ENCODE assay signal across 8 cellular contexts in the genomic region with DNA sequence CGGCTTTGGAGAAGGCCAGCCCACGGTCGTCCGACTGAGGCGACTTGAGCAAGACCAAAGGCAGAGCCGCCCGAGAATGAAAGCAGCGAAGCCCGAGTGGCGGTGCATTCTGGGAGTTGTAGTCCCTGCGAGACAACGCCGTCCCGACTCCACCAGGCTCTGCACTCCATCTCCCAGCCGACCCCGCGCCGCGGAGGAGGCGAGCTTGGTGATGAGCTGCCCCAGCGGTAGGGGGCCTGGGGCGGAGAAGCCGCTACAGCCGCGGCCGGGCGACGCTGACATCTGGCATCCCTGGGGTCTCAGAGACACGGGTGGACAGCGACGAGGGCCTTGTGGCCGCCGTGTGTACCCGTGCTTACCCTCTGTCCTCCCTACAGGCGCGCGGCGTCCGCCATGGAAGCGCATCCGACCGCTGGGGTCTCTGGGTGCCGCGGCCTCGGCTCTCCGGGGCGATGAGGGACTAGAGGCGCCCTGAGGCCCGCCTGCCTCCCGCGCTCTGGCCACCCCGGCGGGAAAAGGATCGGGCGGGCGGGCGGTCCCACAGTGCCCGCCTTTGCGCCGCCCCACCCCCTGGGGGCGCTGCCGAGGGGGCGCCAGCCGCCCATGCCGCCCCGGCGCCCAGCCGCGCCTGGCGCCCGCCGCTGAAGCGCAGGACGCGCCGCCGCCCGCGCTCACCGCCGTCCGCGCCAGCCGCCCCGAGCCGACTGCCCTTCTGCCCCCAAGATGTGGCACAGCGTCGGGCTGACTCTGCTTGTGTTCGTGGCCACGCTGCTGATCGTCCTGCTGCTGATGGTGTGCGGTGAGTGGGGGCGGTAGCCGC. TPM values are rescaled to one million over a fixed set of nuclear protein-coding genes. Genes with fewer than 3 reads are reported as not detected.
DNase-seq lines count a peak whose midpoint lies in the region; ATAC-seq and TF ChIP-seq lines count a peak whose summit lies in the region.

SMIM13 (plus strand) TSS at position 244 of the 820 bp plus-strand sequence; CDS start at position 724, 480 bp downstream.

- ATAC-seq in CD4-positive, CD25-positive, alpha-beta regulatory T cell (ENCODE audit: low read depth in 2 of 2) = peak; percentile 95 to 96
- peak; percentile 90 for ATAC-seq in GM19395 (IDR thresholded peaks at IDR 0.05; ENCODE audit: unreplicated experiment)
- ATAC-seq in HG03565 (IDR thresholded peaks at IDR 0.05; ENCODE audit: unreplicated experiment) = peak; percentile 85
- ATAC-seq in left lung = peak; percentile 98

- intact Hi-C loops in dendritic cell treated with granulocyte-macrophage colony-stimulating factor and Interleukin-4, amounts not matched to agents 40 ng/mL and 50 ng/mL, for 4 days (cut with micrococcal nuclease) = no loop called here
- intact Hi-C loops in left lung (cut with DNase I) = no loop called here

- H3K27ac ChIP-seq in CD4-positive, CD25-positive, alpha-beta regulatory T cell (ENCODE audit: insufficient read depth, low read length, poor library complexity, severe bottlenecking) = peak within 1 kb of the TSS; percentile 93
- H3K27ac ChIP-seq in left lung = peak within 1 kb of the TSS; percentile 97

- TF ChIP-seq CTCF in left lung (IDR thresholded peaks at IDR 0.05) = peak; percentile 58 to 61

- no peaks in the 10 kb centered on the region for H3K9me3 Mint-ChIP-seq in CD4-positive, CD25-positive, alpha-beta regulatory T cell
- no peaks in the 10 kb centered on the region for H3K9me3 Mint-ChIP-seq in dendritic cell treated with granulocyte-macrophage colony-stimulating factor and Interleukin-4, amounts not matched to agents 40 ng/mL and 50 ng/mL, for 4 days

- peaks cover 27% of the 10 kb centered on the region for H3K4me1 ChIP-seq in CD4-positive, CD25-positive, alpha-beta regulatory T cell (ENCODE audit: control insufficient read depth, insufficient read depth, low read length, poor library complexity, severe bottlenecking)
- H3K4me1 ChIP-seq in left lung = peaks cover 13 to 27% of the 10 kb centered on the region in 2 donors

- peak; percentile 92 to 97 (median 95) for DNase-seq in CD4-positive, CD25-positive, alpha-beta regulatory T cell
- DNase-seq in NCI-H748 treated with DMSO at 0.1 percent for 48 hours (lab: John Stamatoyannopoulos, UW) (peak; percentile 97), left lung (peak; percentile 99)
- peak; percentile 88 to 93 for DNase-seq in activated CD4-positive, alpha-beta T cell treated with anti-CD3 and anti-CD28 coated beads, Interleukin-2, amount 50 U/mL, for 24 hours (ENCODE audit: low read depth in 1 of 2, low spot score in 1 of 2)
- peak; percentile 91 for DNase-seq in stimulated activated CD4-positive, alpha-beta T cell treated with anti-CD3 and anti-CD28 coated beads, Interleukin-2, amount 100 ng/mL, for 48 hours

- no peaks in the 10 kb centered on the region for H3K27me3 ChIP-seq in CD4-positive, CD25-positive, alpha-beta regulatory T cell (ENCODE audit: control insufficient read depth, insufficient read depth, low read length)
- H3K27me3 ChIP-seq in left lung = no peaks in the 10 kb centered on the region

- H3K4me1 Mint-ChIP-seq in CD4-positive, CD25-positive, alpha-beta regulatory T cell = peaks cover 15 to 44% (median 32%) of the 10 kb centered on the region in 4 donors
- H3K4me1 Mint-ChIP-seq in dendritic cell treated with granulocyte-macrophage colony-stimulating factor and Interleukin-4, amounts not matched to agents 40 ng/mL and 50 ng/mL, for 4 days (ENCODE audit: low read depth) = peaks cover 40% of the 10 kb centered on the region

- H3K4me3 Mint-ChIP-seq in CD4-positive, CD25-positive, alpha-beta regulatory T cell = peak within 1 kb of the TSS; percentile 94 to 99 (median 98)
- H3K4me3 Mint-ChIP-seq in dendritic cell treated with granulocyte-macrophage colony-stimulating factor and Interleukin-4, amounts not matched to agents 40 ng/mL and 50 ng/mL, for 4 days = peak within 1 kb of the TSS; percentile 94

- no peaks in the 10 kb centered on the region for H3K36me3 ChIP-seq in CD4-positive, CD25-positive, alpha-beta regulatory T cell (ENCODE audit: control insufficient read depth, insufficient read depth, low read length)
- no peaks in the 10 kb centered on the region for H3K36me3 ChIP-seq in left lung

- peaks cover 6% of the 10 kb centered on the region for H3K36me3 Mint-ChIP-seq in CD4-positive, CD25-positive, alpha-beta regulatory T cell
- peaks cover 11% of the 10 kb centered on the region for H3K36me3 Mint-ChIP-seq in dendritic cell treated with granulocyte-macrophage colony-stimulating factor and Interleukin-4, amounts not matched to agents 40 ng/mL and 50 ng/mL, for 4 days (ENCODE audit: low read depth)

- H3K4me3 ChIP-seq in CD4-positive, CD25-positive, alpha-beta regulatory T cell (ENCODE audit: low read depth, low read length) = peak within 1 kb of the TSS; percentile 93
- peak within 1 kb of the TSS; percentile 90 to 99 for H3K4me3 ChIP-seq in left lung

- H3K27ac Mint-ChIP-seq in CD4-positive, CD25-positive, alpha-beta regulatory T cell = peak within 1 kb of the TSS; percentile 92 to 99 (median 97)
- H3K27ac Mint-ChIP-seq in dendritic cell treated with granulocyte-macrophage colony-stimulating factor and Interleukin-4, amounts not matched to agents 40 ng/mL and 50 ng/mL, for 4 days = peak within 1 kb of the TSS; percentile 95

- peaks cover 9% of the 10 kb centered on the region for H3K27me3 Mint-ChIP-seq in CD4-positive, CD25-positive, alpha-beta regulatory T cell
- no peaks in the 10 kb centered on the region for H3K27me3 Mint-ChIP-seq in dendritic cell treated with granulocyte-macrophage colony-stimulating factor and Interleukin-4, amounts not matched to agents 40 ng/mL and 50 ng/mL, for 4 days

- no peaks in the 10 kb centered on the region for H3K9me3 ChIP-seq in CD4-positive, CD25-positive, alpha-beta regulatory T cell (ENCODE audit: control insufficient read depth in 2 of 2, low read length in 2 of 2)
- no peaks in the 10 kb centered on the region for H3K9me3 ChIP-seq in left lung

RNA-seq across cellular contexts. Expression of gene SMIM13, which starts in this region (rescaled TPM):
- total RNA-seq in CD4-positive, CD25-positive, alpha-beta regulatory T cell = 9.7 TPM
- 1 to 10 TPM; 1.4 to 4.4 (median 2.5) TPM for polyA plus RNA-seq in CD4-positive, CD25-positive, alpha-beta regulatory T cell
- 10 to 100 TPM in 1 of 2 donors, 1 to 10 TPM in 1; 9.6 to 12.9 TPM for total RNA-seq in left lung

Comparison
In these comparisons a context has a peak if more than half of its experiments do, and no peak if none do; other contexts are left out.
1. Peak in every context shown above with its lines: DNase-seq, ATAC-seq, H3K4me3 ChIP-seq and H3K27ac ChIP-seq.